Comparison of ENCODE assay signal across 11 cellular contexts in the genomic region with DNA sequence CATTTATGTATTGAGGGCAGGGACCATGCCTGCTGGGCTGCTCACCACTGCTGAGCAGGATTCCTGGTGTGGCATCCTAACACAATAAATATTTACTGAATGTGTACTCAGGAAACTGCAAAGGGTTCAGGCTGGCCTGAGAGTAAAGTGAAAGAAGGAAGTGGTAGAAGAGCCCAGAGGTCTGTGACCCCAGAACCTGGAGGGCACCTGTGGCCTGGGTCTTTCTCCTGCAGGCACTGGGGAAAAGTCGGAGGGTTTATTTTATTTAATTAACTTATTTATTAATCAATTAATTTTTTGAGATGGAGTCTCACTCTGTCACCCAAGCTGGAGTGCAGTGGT. TPM values are rescaled to one million over a fixed set of nuclear protein-coding genes. Genes with fewer than 3 reads are reported as not detected.
A peak's percentile ranks its signal among the peaks of the same experiment; 100 is the strongest.
DNase-seq lines count a peak whose midpoint lies in the region; ATAC-seq and TF ChIP-seq lines count a peak whose summit lies in the region.
"Had no signal": no experiment of that assay in that cellular context is flagged by ENCODE, and none has a peak within 500 bp of the region (broad histone marks: within the 10 kb centered on the region; RNA-seq: fewer than 3 reads in every experiment).

No MANE protein-coding gene starts in this region.

- CTCF ChIA-PET in activated B cell treated with CpG ODN at 0.5 μM for 24 hours (lab: Charles Lee) = interaction anchor here (1.5 kb wide), 1 partner anchor 17 kb away, joined by 4 read pairs; no protein-coding TSS in a partner anchor

- H3K27ac Mint-ChIP-seq in activated B cell treated with CpG ODN at 0.5 μM for 24 hours = peak overlapping the region; percentile 95

- no peak overlapping the region for H3K4me3 ChIP-seq in mucosa of rectum (ENCODE audit: low read length in 2 of 2)
- H3K4me3 ChIP-seq in Karpas-422 (ENCODE audit: low read length) = no peak overlapping the region

- no peaks in the 10 kb centered on the region for H3K9me3 Mint-ChIP-seq in activated B cell treated with CpG ODN at 0.5 μM for 24 hours

- no peaks in the 10 kb centered on the region for H4K20me1 ChIP-seq in Karpas-422 (ENCODE audit: insufficient read depth, low read depth, low read length)

- no peaks in the 10 kb centered on the region for H3K36me3 Mint-ChIP-seq in activated B cell treated with CpG ODN at 0.5 μM for 24 hours (ENCODE audit: low read depth)

- H3K9me3 ChIP-seq in mucosa of rectum (ENCODE audit: control insufficient read depth in 2 of 2, low read length in 2 of 2) = no peaks in the 10 kb centered on the region
- H3K9me3 ChIP-seq in Karpas-422 (ENCODE audit: low read length) = no peaks in the 10 kb centered on the region

- peaks cover 43% of the 10 kb centered on the region in 2 donors for H3K4me1 ChIP-seq in mucosa of rectum (ENCODE audit: control insufficient read depth in 2 of 2, insufficient read depth in 2 of 2, low read length in 2 of 2)
- peaks cover 31% of the 10 kb centered on the region for H3K4me1 ChIP-seq in Karpas-422 (ENCODE audit: low read length)

- intact Hi-C loops in activated B cell treated with CpG ODN at 0.5 μM for 24 hours (cut with micrococcal nuclease) = no loop called here

- no peak overlapping the region for H3K4me2 ChIP-seq in Karpas-422 (ENCODE audit: low read depth, low read length, poor library complexity, severe bottlenecking)

- DNase-seq in DMS53 treated with DMSO at 0.1 percent for 48 hours (lab: John Stamatoyannopoulos, UW; ENCODE audit: unreplicated experiment) (peak; percentile 2), activated B cell treated with CpG ODN at 0.5 μM for 24 hours (no peak), SIG-M5 (lab: John Stamatoyannopoulos, UW) (no peak), Karpas-422 (no peak), NCI-H748 treated with DMSO at 0.1 percent for 48 hours (lab: John Stamatoyannopoulos, UW) (no peak)
- DNase-seq: activated CD4-positive, alpha-beta T cell treated with anti-CD3 and anti-CD28 coated beads, Interleukin-2, amount 50 U/mL, for 4 hours; DND-41; OCI-M1 had no signal

- TF ChIP-seq CTCF in 22Rv1 (IDR thresholded peaks at IDR 0.05) (no peak), activated B cell treated with CpG ODN at 0.5 μM for 24 hours (IDR thresholded peaks at IDR 0.05) (no peak)

- H3K4me3 Mint-ChIP-seq in activated B cell treated with CpG ODN at 0.5 μM for 24 hours = peak overlapping the region; percentile 67

- H3K9ac ChIP-seq in mucosa of rectum (ENCODE audit: low read depth in 1 of 2, low read length in 2 of 2) (peak overlapping the region in 1 of 2 donors; percentile 69), Karpas-422 (ENCODE audit: low read length) (no peak overlapping the region)

- ATAC-seq in activated B cell treated with CpG ODN at 0.5 μM for 24 hours (ENCODE audit: low read depth) (no peak), HG02623 (IDR thresholded peaks at IDR 0.05; ENCODE audit: unreplicated experiment) (no peak)

- no peaks in the 10 kb centered on the region for H3K36me3 ChIP-seq in mucosa of rectum (ENCODE audit: control insufficient read depth in 2 of 2, insufficient read depth in 2 of 2, low read length in 2 of 2)
- no peaks in the 10 kb centered on the region for H3K36me3 ChIP-seq in Karpas-422 (ENCODE audit: insufficient read depth, low read length)

- no peaks in the 10 kb centered on the region for H3K79me2 ChIP-seq in Karpas-422 (ENCODE audit: low read length)

- no peaks in the 10 kb centered on the region for H3K27me3 Mint-ChIP-seq in activated B cell treated with CpG ODN at 0.5 μM for 24 hours

- H3K27ac ChIP-seq in 22Rv1 (peak overlapping the region; percentile 84), mucosa of rectum (ENCODE audit: low read depth in 2 of 2, low read length in 2 of 2) (peak overlapping the region; percentile 91), Karpas-422 (ENCODE audit: low read length) (no peak overlapping the region)

- H3K27me3 ChIP-seq in mucosa of rectum (ENCODE audit: control insufficient read depth in 2 of 2, insufficient read depth in 2 of 2, low read length in 2 of 2) (no peaks in the 10 kb centered on the region), Karpas-422 (ENCODE audit: low read length) (no peaks in the 10 kb centered on the region)

- POLR2A ChIA-PET in activated B cell treated with CpG ODN at 0.5 μM for 24 hours (lab: Charles Lee) = interaction anchor here (0.9 to 5.6 kb wide), 3 partner anchors 28 to 120 kb away, joined by 4 to 91 read pairs (median 22); a partner anchor contains a TSS

- peaks cover 68% of the 10 kb centered on the region for H3K4me1 Mint-ChIP-seq in activated B cell treated with CpG ODN at 0.5 μM for 24 hours

- H2AFZ ChIP-seq in Karpas-422 (ENCODE audit: low read length) = no peak overlapping the region

- no peaks in the 10 kb centered on the region for H3K9me2 ChIP-seq in Karpas-422 (replicated peaks; ENCODE audit: insufficient read depth, low read length)

RNA-seq across cellular contexts. Expression of a gene that starts 28.2 kb away (rescaled TPM):
- 59.1 and 71.7 TPM in 2 replicates for total RNA-seq in activated B cell treated with CpG ODN at 0.5 μM for 24 hours
- total RNA-seq in Karpas-422 (2014; rRNA removed; shearing (Covaris generic); ENCODE audit: low replicate concordance) = 26.7 and 45.4 TPM in 2 replicates

RNA-seq across cellular contexts. Expression of a gene that starts 53.6 kb away (rescaled TPM):
- total RNA-seq in activated B cell treated with CpG ODN at 0.5 μM for 24 hours = 3.9 and 6.5 TPM in 2 replicates
- 4.8 and 9.9 TPM in 2 replicates for total RNA-seq in Karpas-422 (2014; rRNA removed; shearing (Covaris generic); ENCODE audit: low replicate concordance)
